Comparison of ENCODE assay signal across 13 cellular contexts in the genomic region with DNA sequence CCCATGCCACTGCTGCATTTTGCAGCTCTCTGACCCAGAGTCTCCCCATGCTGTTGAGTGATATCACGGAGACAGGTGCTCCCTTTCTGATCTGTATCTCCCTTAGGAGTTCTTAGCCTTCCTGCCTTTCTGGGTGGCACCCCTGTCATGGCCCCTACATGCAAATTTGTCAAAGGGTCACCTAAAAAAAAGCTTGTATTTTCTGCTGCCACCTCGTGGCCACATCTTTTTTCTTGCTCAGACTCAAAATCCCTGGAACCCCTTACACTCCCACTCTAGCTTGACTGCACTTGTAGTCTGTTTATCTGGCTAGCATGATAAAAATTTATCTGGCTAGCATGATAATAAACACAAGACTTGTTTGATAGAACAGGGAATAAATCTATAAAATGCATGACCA.
DNase-seq lines count a peak whose midpoint lies in the region; ATAC-seq and TF ChIP-seq lines count a peak whose summit lies in the region.
"Had no signal": no experiment of that assay in that cellular context is flagged by ENCODE, and none has a peak within 500 bp of the region (broad histone marks: within the 10 kb centered on the region; RNA-seq: fewer than 3 reads in every experiment).

No MANE protein-coding gene starts in this region.

- H3K79me2 ChIP-seq in PC-3 (ENCODE audit: low read length) (no peaks in the 10 kb centered on the region), fibroblast of lung (ENCODE audit: control insufficient read depth, insufficient read depth, low read length) (no peaks in the 10 kb centered on the region)

- H3K4me1 ChIP-seq in cardiac muscle cell (ENCODE audit: low read depth) (no peaks in the 10 kb centered on the region), PC-3 (ENCODE audit: insufficient read depth, low read length) (peaks cover 18% of the 10 kb centered on the region), fibroblast of lung (ENCODE audit: control insufficient read depth, extremely low read depth, insufficient read depth, low read length) (no peaks in the 10 kb centered on the region), testis (no peaks in the 10 kb centered on the region)

- TF ChIP-seq POLR2A in testis (IDR thresholded peaks at IDR 0.05) = no peak

- peaks cover 1% of the 10 kb centered on the region for H3K4me1 Mint-ChIP-seq in type B pancreatic cell (ENCODE audit: unreplicated experiment)
- H3K4me1 Mint-ChIP-seq in activated T-helper 2 cell treated with anti-CD3 and anti-CD28 coated beads, Interferon-gamma antibody, Interleukin-2, Interleukin-4, amounts not matched to agents 10 μg/mL and 5 μg/mL and 100 μg/mL, durations not matched to agents 14 hours and 24 hours and 36 hours (ENCODE audit: low read depth) = no peaks in the 10 kb centered on the region

- BruUV-seq in PC-3 (replicated peaks; lab: Mats Ljungman, UMichigan) = no TSS peak

- H3K27ac ChIP-seq in cardiac muscle cell (no peak overlapping the region), PC-3 (ENCODE audit: low read length) (no peak overlapping the region), fibroblast of lung (ENCODE audit: insufficient read depth, low read length) (no peak overlapping the region), testis (no peak overlapping the region)
- H3K27ac ChIP-seq: BLaER1 had no signal

- H3K9ac ChIP-seq in PC-3 (ENCODE audit: low read length) (0 out of 2 replicates have a peak overlapping the region, but pooled peaks have one; percentile 38), fibroblast of lung (ENCODE audit: insufficient read depth, low read length) (no peak overlapping the region)
- H3K9ac ChIP-seq: BLaER1 had no signal

- H3K27ac Mint-ChIP-seq in type B pancreatic cell = no peak overlapping the region
- no peak overlapping the region for H3K27ac Mint-ChIP-seq in activated T-helper 2 cell treated with anti-CD3 and anti-CD28 coated beads, Interferon-gamma antibody, Interleukin-2, Interleukin-4, amounts not matched to agents 10 μg/mL and 5 μg/mL and 100 μg/mL, durations not matched to agents 14 hours and 24 hours and 36 hours

- CTCF ChIA-PET in PC-3 (lab: Charles Lee) = interaction anchor here (0.7 kb wide), 1 partner anchor 81 kb away, joined by 3 read pairs; no protein-coding TSS in a partner anchor

- H4K20me1 ChIP-seq in PC-3 (ENCODE audit: low read length) (no peaks in the 10 kb centered on the region), fibroblast of lung (ENCODE audit: control insufficient read depth, extremely low read depth, insufficient read depth, low read length) (no peaks in the 10 kb centered on the region)
- H4K20me1 ChIP-seq: BLaER1 had no signal

- H3F3A ChIP-seq in PC-3 (ENCODE audit: low read length, unreplicated experiment) = no peaks in the 10 kb centered on the region

- H3K36me3 ChIP-seq in cardiac muscle cell (no peaks in the 10 kb centered on the region), PC-3 (ENCODE audit: low read depth, low read length) (no peaks in the 10 kb centered on the region), fibroblast of lung (ENCODE audit: control insufficient read depth, insufficient read depth, low read length) (no peaks in the 10 kb centered on the region), testis (ENCODE audit: low read depth, missing control alignments) (no peaks in the 10 kb centered on the region)
- H3K36me3 ChIP-seq: BLaER1 had no signal

- no peak overlapping the region for H3K4me3 Mint-ChIP-seq in type B pancreatic cell
- no peak overlapping the region for H3K4me3 Mint-ChIP-seq in activated T-helper 2 cell treated with anti-CD3 and anti-CD28 coated beads, Interferon-gamma antibody, Interleukin-2, Interleukin-4, amounts not matched to agents 10 μg/mL and 5 μg/mL and 100 μg/mL, durations not matched to agents 14 hours and 24 hours and 36 hours (ENCODE audit: low read depth)

- H3K36me3 Mint-ChIP-seq in type B pancreatic cell = no peaks in the 10 kb centered on the region
- no peaks in the 10 kb centered on the region for H3K36me3 Mint-ChIP-seq in activated T-helper 2 cell treated with anti-CD3 and anti-CD28 coated beads, Interferon-gamma antibody, Interleukin-2, Interleukin-4, amounts not matched to agents 10 μg/mL and 5 μg/mL and 100 μg/mL, durations not matched to agents 14 hours and 24 hours and 36 hours (ENCODE audit: low read depth)

- H3K4me3 ChIP-seq in cardiac muscle cell (no peak overlapping the region), PC-3 (ENCODE audit: low read length) (no peak overlapping the region), fibroblast of lung (replicated peaks in 1 of 4; ENCODE audit: control extremely low read depth in 1 of 4, insufficient read depth in 1 of 4, low read depth in 3 of 4, low read length in 4 of 4) (no peak overlapping the region), testis (no peak overlapping the region)
- H3K4me3 ChIP-seq: BLaER1 had no signal

- ATAC-seq in Right ventricle myocardium superior (ENCODE audit: poor library complexity) = no peak
- no peak for ATAC-seq in PC-3
- ATAC-seq: HCT116 had no signal

- H3K27me3 Mint-ChIP-seq in type B pancreatic cell = no peaks in the 10 kb centered on the region
- no peaks in the 10 kb centered on the region for H3K27me3 Mint-ChIP-seq in activated T-helper 2 cell treated with anti-CD3 and anti-CD28 coated beads, Interferon-gamma antibody, Interleukin-2, Interleukin-4, amounts not matched to agents 10 μg/mL and 5 μg/mL and 100 μg/mL, durations not matched to agents 14 hours and 24 hours and 36 hours (ENCODE audit: low read depth)

- no peaks in the 10 kb centered on the region for H3K9me2 ChIP-seq in PC-3 (replicated peaks; ENCODE audit: low read length)

- POLR2A ChIA-PET in PC-3 (lab: Charles Lee; ENCODE audit: unreplicated experiment) = no interaction called here

- H2AFZ ChIP-seq in PC-3 (ENCODE audit: low read length) (no peak overlapping the region), fibroblast of lung (ENCODE audit: low read length) (no peak overlapping the region)

- H3K27me3 ChIP-seq in cardiac muscle cell = no peaks in the 10 kb centered on the region
- no peaks in the 10 kb centered on the region for H3K27me3 ChIP-seq in PC-3 (ENCODE audit: low read length)
- H3K27me3 ChIP-seq in fibroblast of lung (ENCODE audit: control insufficient read depth, insufficient read depth, low read length) = no peaks in the 10 kb centered on the region
- no peaks in the 10 kb centered on the region for H3K27me3 ChIP-seq in testis
- H3K27me3 ChIP-seq: BLaER1 had no signal

- peak in 1 of 2 donors; percentile 8 for DNase-seq in cardiac muscle cell (ENCODE audit: low read depth in 1 of 2, low spot score in 1 of 2)
- no peak for DNase-seq in Right ventricle myocardium superior
- DNase-seq in PC-3 = peak; percentile 7
- no peak for DNase-seq in fibroblast of lung (ENCODE audit: low read depth in 2 of 2)
- DNase-seq in type B pancreatic cell (ENCODE audit: extremely low spot score, unreplicated experiment) = no peak
- DNase-seq in activated T-helper 2 cell treated with anti-CD3 and anti-CD28 coated beads, Interferon-gamma antibody, Interleukin-2, Interleukin-4, amounts not matched to agents 10 μg/mL and 5 μg/mL and 100 μg/mL, durations not matched to agents 14 hours and 24 hours and 36 hours (ENCODE audit: low spot score) = no peak
- no peak for DNase-seq in testis
- DNase-seq in A172 (ENCODE audit: low spot score) = no peak
- DNase-seq: activated naive CD4-positive, alpha-beta T cell treated with anti-CD3 and anti-CD28 coated beads, Interleukin-2, amount 50 U/mL, for 16 hours; dermis blood vessel endothelial cell; NCI-H446 had no signal

- no peaks in the 10 kb centered on the region for H3K9me3 ChIP-seq in cardiac muscle cell (ENCODE audit: low read depth)
- no peaks in the 10 kb centered on the region for H3K9me3 ChIP-seq in PC-3 (ENCODE audit: low read length)
- no peaks in the 10 kb centered on the region for H3K9me3 ChIP-seq in fibroblast of lung (ENCODE audit: control insufficient read depth, insufficient read depth, low read depth, low read length)
- H3K9me3 ChIP-seq in testis = no peaks in the 10 kb centered on the region
- H3K9me3 ChIP-seq: BLaER1 had no signal

- no peaks in the 10 kb centered on the region for H3K9me3 Mint-ChIP-seq in type B pancreatic cell
- H3K9me3 Mint-ChIP-seq in activated T-helper 2 cell treated with anti-CD3 and anti-CD28 coated beads, Interferon-gamma antibody, Interleukin-2, Interleukin-4, amounts not matched to agents 10 μg/mL and 5 μg/mL and 100 μg/mL, durations not matched to agents 14 hours and 24 hours and 36 hours = peaks cover 4% of the 10 kb centered on the region

- intact Hi-C loops in Right ventricle myocardium superior (cut with DNase I) = no loop called here
- intact Hi-C loops in PC-3 (cut with micrococcal nuclease) = no loop called here
- intact Hi-C loops in activated T-helper 2 cell treated with anti-CD3 and anti-CD28 coated beads, Interferon-gamma antibody, Interleukin-2, Interleukin-4, amounts not matched to agents 10 μg/mL and 5 μg/mL and 100 μg/mL, durations not matched to agents 14 hours and 24 hours and 36 hours (cut with micrococcal nuclease) = no loop called here
- intact Hi-C loops in testis (cut with DNase I; ENCODE audit: low total_unique reads) = no loop called here

- TF ChIP-seq CTCF in cardiac muscle cell (IDR thresholded peaks at IDR 0.05; ENCODE audit: low read depth, low read length) (peak; percentile 49), PC-3 (conservative IDR thresholded peaks at IDR 0.05; ENCODE audit: low read depth, low read length) (peak; percentile 67), fibroblast of lung (conservative IDR thresholded peaks at IDR 0.05 in 1 of 2, IDR thresholded peaks at IDR 0.05 in 1 of 2; ENCODE audit: low read depth in 1 of 2, low read length in 2 of 2) (peak; percentile 3 to 25), type B pancreatic cell (conservative IDR thresholded peaks at IDR 0.05) (peak; percentile 60), testis (IDR thresholded peaks at IDR 0.05) (no peak)

- H3K4me2 ChIP-seq in PC-3 (ENCODE audit: low read length) = no peak overlapping the region
- no peak overlapping the region for H3K4me2 ChIP-seq in fibroblast of lung (ENCODE audit: extremely low read depth, insufficient read depth, low read length)
- H3K4me2 ChIP-seq: BLaER1 had no signal

- 67 to 78% methylated on average over 2 of the region's 2 CpGs for WGBS in testis, 2 donors

Comparison
In these comparisons a context has a peak if more than half of its experiments do, and no peak if none do; other contexts are left out.
1. CTCF ChIP-seq: peak in cardiac muscle cell (single experiment), PC-3 (single experiment), fibroblast of lung (2 of 2) and type B pancreatic cell (single experiment); none in testis (0 of 3).